In the genomic region with DNA sequence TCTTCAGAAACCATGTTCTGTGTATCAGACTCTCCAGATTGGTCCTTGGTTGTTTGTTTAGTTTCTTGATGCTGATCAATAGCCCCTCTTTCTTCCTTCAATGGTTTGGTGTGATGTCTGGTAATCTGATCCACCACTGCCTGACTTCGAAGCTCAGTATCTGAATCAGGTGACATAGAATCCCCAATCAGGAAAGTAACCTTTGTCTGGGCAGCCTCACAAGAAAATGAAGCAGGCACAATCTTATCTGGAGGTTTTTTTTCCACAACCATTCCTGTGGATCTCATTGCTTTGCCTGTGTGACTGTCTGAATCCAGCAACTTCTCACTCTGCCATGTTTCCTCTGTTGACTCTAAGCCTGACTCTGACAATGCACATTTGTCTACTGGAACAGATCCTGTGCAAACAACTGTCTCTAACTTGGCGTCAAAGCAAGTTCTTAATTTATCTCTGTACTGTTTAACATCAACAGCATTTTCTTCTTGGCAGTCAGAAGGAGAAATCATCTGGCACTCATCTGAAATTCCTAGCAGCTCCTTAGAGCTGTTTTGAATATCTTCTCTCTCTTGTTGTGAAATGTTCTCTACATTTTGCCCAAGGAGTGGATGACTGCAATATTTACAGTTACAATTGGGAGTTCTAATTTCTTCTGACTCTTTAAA, we compare ENCODE assay signal across 9 cellular contexts. TPM values are rescaled to one million over a fixed set of nuclear protein-coding genes. Genes with fewer than 3 reads are reported as not detected.
DNase-seq lines count a peak whose midpoint lies in the region; ATAC-seq, FAIRE-seq and TF ChIP-seq lines count a peak whose summit lies in the region.
"Had no signal": no experiment of that assay in that cellular context is flagged by ENCODE, and none has a peak within 500 bp of the region (broad histone marks: within the 10 kb centered on the region; RNA-seq: fewer than 3 reads in every experiment).

No MANE protein-coding gene starts in this region.

- H3K36me3 Mint-ChIP-seq in GM23338 (ENCODE audit: low read depth): peaks cover 18% of the 10 kb centered on the region

- peak overlapping the region; percentile 49 for H3K27ac Mint-ChIP-seq in GM23338

- H3K4me3 ChIP-seq in GM23338: no peak overlapping the region
- no peak overlapping the region for H3K4me3 ChIP-seq in small intestine (ENCODE audit: low read depth in 1 of 2, low read length in 2 of 2)
- H3K4me3 ChIP-seq: SJSA1 had no signal

- peaks cover 8% of the 10 kb centered on the region; the same call in 2 of the 3 replicates for H3K4me1 Mint-ChIP-seq in GM23338

- H3K4me1 ChIP-seq in GM23338 (ENCODE audit: insufficient read depth) (peaks cover 4% of the 10 kb centered on the region; the same call in 1 of the 2 replicates), small intestine (ENCODE audit: control insufficient read depth in 2 of 2, insufficient read depth in 1 of 2, low read depth in 1 of 2, low read length in 1 of 2) (peaks cover 0 to 3% of the 10 kb centered on the region in 2 donors)
- H3K4me1 ChIP-seq: SJSA1 had no signal

- no peak overlapping the region for H3K4me2 ChIP-seq in GM23338

- H3K9me3 ChIP-seq in small intestine (ENCODE audit: control insufficient read depth, low read depth): no peaks in the 10 kb centered on the region
- H3K9me3 ChIP-seq: SJSA1 had no signal

- DNase-seq in GM23338 (ENCODE audit: low spot score) (peak; percentile 6), astrocyte of the hippocampus (ENCODE audit: low read depth, low spot score) (peak; percentile 86), inferior parietal cortex (ENCODE audit: extremely low spot score) (peak; percentile 79), small intestine (peak; percentile 1), DMS153 treated with DMSO at 0.1 percent for 48 hours (lab: John Stamatoyannopoulos, UW; ENCODE audit: unreplicated experiment) (no peak), NCI-H345 (lab: John Stamatoyannopoulos, UW) (no peak)
- DNase-seq in activated CD4-positive, alpha-beta T cell treated with anti-CD3 and anti-CD28 coated beads, Interleukin-2, amount 50 U/mL, for 4 hours: no peak

- H3F3A ChIP-seq in GM23338 (replicated peaks; ENCODE audit: low read depth): no peaks in the 10 kb centered on the region

- H3K36me3 ChIP-seq in GM23338 (ENCODE audit: insufficient read depth) (no peaks in the 10 kb centered on the region), small intestine (ENCODE audit: control insufficient read depth in 2 of 2, insufficient read depth in 2 of 2, low read length in 2 of 2) (peaks cover 9 to 19% of the 10 kb centered on the region in 2 donors)

- ATAC-seq in GM23338: peak; percentile 40; the same call in 1 of the 3 replicates
- ATAC-seq in HG02642 (IDR thresholded peaks at IDR 0.05; ENCODE audit: poor library complexity, unreplicated experiment): no peak

- no peaks in the 10 kb centered on the region for H3K9me3 Mint-ChIP-seq in GM23338

- no peak overlapping the region for H3K4me3 Mint-ChIP-seq in GM23338

- H3K27me3 ChIP-seq in GM23338 (ENCODE audit: insufficient read depth) (no peaks in the 10 kb centered on the region), small intestine (ENCODE audit: control insufficient read depth in 2 of 2, insufficient read depth in 2 of 2, low read length in 2 of 2) (no peaks in the 10 kb centered on the region)
- H3K27me3 ChIP-seq: SJSA1 had no signal

- no peak for FAIRE-seq in small intestine (lab: Jason Lieb, UNC)

- peaks cover 3% of the 10 kb centered on the region for H4K20me1 ChIP-seq in GM23338 (replicated peaks; ENCODE audit: insufficient read depth)

- H3K9me2 ChIP-seq in GM23338 (ENCODE audit: insufficient read depth): no peaks in the 10 kb centered on the region

- H3K27me3 Mint-ChIP-seq in GM23338 (ENCODE audit: insufficient read depth, low read depth, poor library complexity): no peaks in the 10 kb centered on the region

- TF ChIP-seq CTCF in GM23338 (conservative IDR thresholded peaks at IDR 0.05; ENCODE audit: low read depth in 2 of 2): no peak

- H3K79me2 ChIP-seq in GM23338 (replicated peaks; ENCODE audit: insufficient read depth): no peaks in the 10 kb centered on the region

- no peak overlapping the region for H2AFZ ChIP-seq in GM23338

- peak overlapping the region; percentile 71 for H3K27ac ChIP-seq in GM23338 (ENCODE audit: low read depth)
- peak overlapping the region in 1 of 2 donors; percentile 78 for H3K27ac ChIP-seq in small intestine (ENCODE audit: low read depth in 1 of 2, low read length in 1 of 2)
- H3K27ac ChIP-seq: SJSA1 had no signal

- 44 to 74% (median 46%) methylated on average over 2 of the region's 2 CpGs for WGBS in small intestine, 3 donors

TF ChIP-seq in GM23338, 12 proteins besides CTCF, POLR2A, EP300 and RAD21 (continues in another document):
- TF ChIP-seq CREB1 (CRISPR knock-in tag; IDR thresholded peaks at IDR 0.05; ENCODE audit: low read depth) (no peak), ZNF114 (CRISPR knock-in tag; IDR thresholded peaks at IDR 0.05) (no peak), POLR2AphosphoS5 (IDR thresholded peaks at IDR 0.05; ENCODE audit: low read depth) (no peak), EZH2phosphoT487 (IDR thresholded peaks at IDR 0.05; ENCODE audit: unreplicated experiment) (no peak)
- TF ChIP-seq, protein P1, sequence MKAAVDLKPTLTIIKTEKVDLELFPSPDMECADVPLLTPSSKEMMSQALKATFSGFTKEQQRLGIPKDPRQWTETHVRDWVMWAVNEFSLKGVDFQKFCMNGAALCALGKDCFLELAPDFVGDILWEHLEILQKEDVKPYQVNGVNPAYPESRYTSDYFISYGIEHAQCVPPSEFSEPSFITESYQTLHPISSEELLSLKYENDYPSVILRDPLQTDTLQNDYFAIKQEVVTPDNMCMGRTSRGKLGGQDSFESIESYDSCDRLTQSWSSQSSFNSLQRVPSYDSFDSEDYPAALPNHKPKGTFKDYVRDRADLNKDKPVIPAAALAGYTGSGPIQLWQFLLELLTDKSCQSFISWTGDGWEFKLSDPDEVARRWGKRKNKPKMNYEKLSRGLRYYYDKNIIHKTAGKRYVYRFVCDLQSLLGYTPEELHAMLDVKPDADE (IDR thresholded peaks at IDR 0.05): no peak
- TF ChIP-seq, protein P2, sequence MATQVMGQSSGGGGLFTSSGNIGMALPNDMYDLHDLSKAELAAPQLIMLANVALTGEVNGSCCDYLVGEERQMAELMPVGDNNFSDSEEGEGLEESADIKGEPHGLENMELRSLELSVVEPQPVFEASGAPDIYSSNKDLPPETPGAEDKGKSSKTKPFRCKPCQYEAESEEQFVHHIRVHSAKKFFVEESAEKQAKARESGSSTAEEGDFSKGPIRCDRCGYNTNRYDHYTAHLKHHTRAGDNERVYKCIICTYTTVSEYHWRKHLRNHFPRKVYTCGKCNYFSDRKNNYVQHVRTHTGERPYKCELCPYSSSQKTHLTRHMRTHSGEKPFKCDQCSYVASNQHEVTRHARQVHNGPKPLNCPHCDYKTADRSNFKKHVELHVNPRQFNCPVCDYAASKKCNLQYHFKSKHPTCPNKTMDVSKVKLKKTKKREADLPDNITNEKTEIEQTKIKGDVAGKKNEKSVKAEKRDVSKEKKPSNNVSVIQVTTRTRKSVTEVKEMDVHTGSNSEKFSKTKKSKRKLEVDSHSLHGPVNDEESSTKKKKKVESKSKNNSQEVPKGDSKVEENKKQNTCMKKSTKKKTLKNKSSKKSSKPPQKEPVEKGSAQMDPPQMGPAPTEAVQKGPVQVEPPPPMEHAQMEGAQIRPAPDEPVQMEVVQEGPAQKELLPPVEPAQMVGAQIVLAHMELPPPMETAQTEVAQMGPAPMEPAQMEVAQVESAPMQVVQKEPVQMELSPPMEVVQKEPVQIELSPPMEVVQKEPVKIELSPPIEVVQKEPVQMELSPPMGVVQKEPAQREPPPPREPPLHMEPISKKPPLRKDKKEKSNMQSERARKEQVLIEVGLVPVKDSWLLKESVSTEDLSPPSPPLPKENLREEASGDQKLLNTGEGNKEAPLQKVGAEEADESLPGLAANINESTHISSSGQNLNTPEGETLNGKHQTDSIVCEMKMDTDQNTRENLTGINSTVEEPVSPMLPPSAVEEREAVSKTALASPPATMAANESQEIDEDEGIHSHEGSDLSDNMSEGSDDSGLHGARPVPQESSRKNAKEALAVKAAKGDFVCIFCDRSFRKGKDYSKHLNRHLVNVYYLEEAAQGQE (IDR thresholded peaks at IDR 0.05; ENCODE audit: unreplicated experiment): no peak

RNA-seq across cellular contexts. Expression of a gene that starts 37.1 kb away (rescaled TPM):
- 19.7 and 20.3 TPM in 2 replicates for total RNA-seq in GM23338 (2014; rRNA removed; shearing (Covaris generic))
- 7.9 and 9.5 TPM in 2 replicates for polyA plus RNA-seq in GM23338 (2016; fragmentation: Nextera tagmentation; extraction: Ambion mirVana)
- polyA plus RNA-seq in small intestine: 1 to 10 TPM; 1.1 to 3.3 (median 1.3) TPM

Comparison
In these comparisons a context has a peak if more than half of its experiments do, and no peak if none do; other contexts are left out.
1. DNase-seq: peak in GM23338 (single experiment), astrocyte of the hippocampus (single experiment), inferior parietal cortex (single experiment) and small intestine (single experiment); none in DMS153 treated with DMSO at 0.1 percent for 48 hours (single experiment), NCI-H345 (single experiment) and activated CD4-positive, alpha-beta T cell treated with anti-CD3 and anti-CD28 coated beads, Interleukin-2, amount 50 U/mL, for 4 hours (0 of 2).